Comparison of ENCODE assay signal across 25 cellular contexts in genomic region chr9:22374021-22374420, GRCh38.
DNase-seq lines count a peak whose midpoint lies in the region; ATAC-seq, FAIRE-seq and TF ChIP-seq lines count a peak whose summit lies in the region.
"Had no signal": no experiment of that assay in that cellular context is flagged by ENCODE, and none has a peak within 500 bp of the region (broad histone marks: within the 10 kb centered on the region; RNA-seq: fewer than 3 reads in every experiment).

No MANE protein-coding gene starts in this region.

- H3K4me1 Mint-ChIP-seq in nephron: peaks cover 7% of the 10 kb centered on the region
- H3K4me1 Mint-ChIP-seq: activated CD4-positive, alpha-beta T cell treated with anti-CD3 and anti-CD28 coated beads, Interleukin-2, amount 10 ng/mL, durations not matched to agents 24 days and 14 days; naive thymus-derived CD4-positive, alpha-beta T cell had no signal

- no peak overlapping the region for H3K4me3 ChIP-seq in pancreas
- H3K4me3 ChIP-seq: cardiac muscle cell, K562, sigmoid colon had no signal

- peak overlapping the region in 2 of 3 experiments; percentile 1 to 92 for H3K27ac Mint-ChIP-seq in nephron
- H3K27ac Mint-ChIP-seq: activated CD4-positive, alpha-beta T cell treated with anti-CD3 and anti-CD28 coated beads, Interleukin-2, amount 10 ng/mL, durations not matched to agents 24 days and 14 days; H9; naive thymus-derived CD4-positive, alpha-beta T cell had no signal

- no peaks in the 10 kb centered on the region for H3K9me3 ChIP-seq in pancreas
- H3K9me3 ChIP-seq: sigmoid colon had no signal

- peak; percentile 95 for DNase-seq in DMS 273 treated with DMSO at 0.1 percent for 48 hours (lab: John Stamatoyannopoulos, UW)
- peak; percentile 48 to 57 for DNase-seq in NCI-H1930 (lab: John Stamatoyannopoulos, UW)
- peak; percentile 36 to 55 for DNase-seq in SHP77 (lab: John Stamatoyannopoulos, UW)
- no peak for DNase-seq in NCI-H2107 (lab: John Stamatoyannopoulos, UW)
- DNase-seq in pancreas: no peak
- no peak for DNase-seq in SKM-1 (lab: John Stamatoyannopoulos, UW; ENCODE audit: unreplicated experiment)
- DNase-seq: activated CD4-positive, alpha-beta T cell treated with anti-CD3 and anti-CD28 coated beads, Interleukin-2, amount 10 ng/mL, durations not matched to agents 24 days and 14 days; activated naive CD4-positive, alpha-beta T cell treated with anti-CD3 and anti-CD28 coated beads, Interleukin-2, amount 50 U/mL, for 16 hours; H9; head of caudate nucleus; left colon; MM.1S; naive thymus-derived CD4-positive, alpha-beta T cell; NCI-H1436 treated with DMSO at 0.1 percent for 48 hours; NCI-H526; PC-3; Right ventricle myocardium superior; sigmoid colon had no signal

- WGBS in pancreas, 2 donors: 46 to 50% methylated on average over 2 of the region's 2 CpGs

- intact Hi-C loops in pancreas (cut with DNase I): no loop called here

- no peaks in the 10 kb centered on the region for H3K27me3 Mint-ChIP-seq in nephron (ENCODE audit: low read depth)
- H3K27me3 Mint-ChIP-seq: activated CD4-positive, alpha-beta T cell treated with anti-CD3 and anti-CD28 coated beads, Interleukin-2, amount 10 ng/mL, durations not matched to agents 24 days and 14 days; naive thymus-derived CD4-positive, alpha-beta T cell had no signal

- no peaks in the 10 kb centered on the region for H3K27me3 ChIP-seq in pancreas
- H3K27me3 ChIP-seq: cardiac muscle cell, sigmoid colon had no signal

- no peak for ATAC-seq in pancreas
- ATAC-seq: K562; left colon; naive thymus-derived CD4-positive, alpha-beta T cell; PC-3 had no signal

- TF ChIP-seq CTCF in nephron (IDR thresholded peaks at IDR 0.05; ENCODE audit: unreplicated experiment in 3 of 3) (no peak), pancreas (IDR thresholded peaks at IDR 0.05) (no peak)

- FAIRE-seq in pancreas (lab: Jason Lieb, UNC): no peak
- FAIRE-seq: D721Med, GM18507, K562 had no signal

- no peak overlapping the region for H3K27ac ChIP-seq in pancreas
- H3K27ac ChIP-seq: C4-2B, cardiac muscle cell, parathyroid adenoma, sigmoid colon had no signal

- H3K9me3 Mint-ChIP-seq in nephron: no peaks in the 10 kb centered on the region
- H3K9me3 Mint-ChIP-seq: activated CD4-positive, alpha-beta T cell treated with anti-CD3 and anti-CD28 coated beads, Interleukin-2, amount 10 ng/mL, durations not matched to agents 24 days and 14 days; H9 had no signal

- H3K36me3 ChIP-seq in pancreas: no peaks in the 10 kb centered on the region
- H3K36me3 ChIP-seq: cardiac muscle cell, sigmoid colon had no signal

- H3K4me3 Mint-ChIP-seq in nephron: no peak overlapping the region
- H3K4me3 Mint-ChIP-seq: activated CD4-positive, alpha-beta T cell treated with anti-CD3 and anti-CD28 coated beads, Interleukin-2, amount 10 ng/mL, durations not matched to agents 24 days and 14 days; H9; naive thymus-derived CD4-positive, alpha-beta T cell had no signal

- H3K36me3 Mint-ChIP-seq in nephron (ENCODE audit: low read depth): no peaks in the 10 kb centered on the region
- H3K36me3 Mint-ChIP-seq: naive thymus-derived CD4-positive, alpha-beta T cell had no signal

- H3K4me1 ChIP-seq in pancreas: no peaks in the 10 kb centered on the region
- H3K4me1 ChIP-seq: parathyroid adenoma, sigmoid colon had no signal

Comparison
In these comparisons a context has a peak if more than half of its experiments do, and no peak if none do; other contexts are left out.
1. DNase-seq: peak in DMS 273 treated with DMSO at 0.1 percent for 48 hours (single experiment), NCI-H1930 (2 of 2) and SHP77 (2 of 2); none in NCI-H2107 (single experiment), pancreas (0 of 6) and SKM-1 (single experiment).